Comparison of ENCODE assay signal across 36 cellular contexts in the genomic region with DNA sequence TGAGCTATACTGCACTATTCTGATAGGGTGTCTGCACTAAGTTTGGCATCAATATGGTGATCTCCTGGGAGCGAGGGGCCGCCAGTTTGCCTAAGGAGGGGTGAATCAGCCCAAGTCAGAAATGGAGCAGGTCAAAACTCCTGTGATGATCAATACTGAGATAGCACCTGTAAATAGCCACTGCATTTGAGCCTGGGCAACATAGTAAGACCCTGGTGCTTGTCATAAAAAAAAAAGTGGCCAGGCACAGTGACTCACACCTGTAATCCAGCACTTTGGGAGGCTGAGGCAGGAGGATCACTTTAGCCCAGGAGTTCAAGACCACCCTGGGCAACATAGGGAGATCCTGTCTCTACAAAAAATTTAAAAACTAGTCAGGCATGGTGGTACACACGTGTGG. TPM values are rescaled to one million over a fixed set of nuclear protein-coding genes. Genes with fewer than 3 reads are reported as not detected.
"Had no signal": no experiment of that assay in that cellular context is flagged by ENCODE, and none has a peak within 500 bp of the region (broad histone marks: within the 10 kb centered on the region; RNA-seq: fewer than 3 reads in every experiment).

No MANE protein-coding gene starts in this region.

- DNase-seq: activated effector memory CD4-positive, alpha-beta T cell treated with Interleukin-2 at 50 U/mL for 16 hours; activated gamma-delta T cell; activated gamma-delta T cell treated with Interleukin-2 at 50 U/mL for 16 hours; activated naive CD4-positive, alpha-beta T cell; activated naive CD4-positive, alpha-beta T cell treated with anti-CD3 and anti-CD28 coated beads for 36 hours; activated naive CD4-positive, alpha-beta T cell treated with anti-CD3 and anti-CD28 coated beads, Interleukin-2, amount 10 ng/mL, durations not matched to agents 7 days and 5 days; activated naive CD4-positive, alpha-beta T cell treated with anti-CD3 and anti-CD28 coated beads, Interleukin-2, amount 50 U/mL, for 16 hours; activated naive CD4-positive, alpha-beta T cell treated with Interleukin-2 at 50 U/mL for 16 hours; activated naive CD8-positive, alpha-beta T cell treated with anti-CD3 and anti-CD28 coated beads for 36 hours; activated naive CD8-positive, alpha-beta T cell treated with anti-CD3 and anti-CD28 coated beads, Interleukin-2, amount 10 ng/mL, durations not matched to agents 7 days and 5 days; activated naive CD8-positive, alpha-beta T cell treated with anti-CD3 and anti-CD28 coated beads, Interleukin-2, amount 50 U/mL, for 24 hours; activated T-cell treated with anti-CD3 and anti-CD28 coated beads, Interleukin-2, amount 50 U/mL, for 1 hour; activated T-cell treated with anti-CD3 and anti-CD28 coated beads, Interleukin-2, amount 50 U/mL, for 24 hours; activated T-cell treated with anti-CD3 and anti-CD28 coated beads, Interleukin-2, amount 50 U/mL, for 4 hours; activated T-cell treated with anti-CD3 and anti-CD28 coated beads, Interleukin-2, amount 50 U/mL, for 48 hours; activated T-cell treated with anti-CD3 and anti-CD28 coated beads, Interleukin-2, amount 50 U/mL, for 72 hours; adrenal gland; amniotic stem cell; amygdala; anterior cingulate cortex; aorta; body of pancreas; brain microvascular endothelial cell; caudate nucleus; central memory CD4-positive, alpha-beta T cell; cerebellar nuclear complex had no signal

- H3K4me3 ChIP-seq: adrenal gland, ascending aorta, body of pancreas, breast epithelium, cardiac muscle cell had no signal

- H3K36me3 ChIP-seq: adrenal gland, ascending aorta, brain microvascular endothelial cell, breast epithelium, cardiac muscle cell had no signal

- H3K27me3 ChIP-seq: adrenal gland, ascending aorta, body of pancreas, brain microvascular endothelial cell, breast epithelium, cardiac muscle cell had no signal

- FAIRE-seq: astrocyte, bronchial epithelial cell had no signal

- H3K9me3 ChIP-seq: adrenal gland, ascending aorta, body of pancreas, breast epithelium had no signal

- H3K4me1 ChIP-seq: adrenal gland, ascending aorta, body of pancreas, breast epithelium had no signal

- ATAC-seq: activated naive CD4-positive, alpha-beta T cell treated with anti-CD3 and anti-CD28 coated beads, Interleukin-2, amount 50 U/mL, for 72 hours; activated naive CD8-positive, alpha-beta T cell treated with anti-CD3 and anti-CD28 coated beads, Interleukin-2, amount 50 U/mL, for 24 hours; activated T-cell treated with anti-CD3 and anti-CD28 coated beads, Interleukin-2, amount 50 U/mL, for 4 hours; activated T-cell treated with anti-CD3 and anti-CD28 coated beads, Interleukin-2, amount 50 U/mL, for 72 hours; activated T-helper 17 cell treated with anti-CD3 and anti-CD28 coated beads, Interleukin-2, amount 50 U/mL, for 72 hours; body of pancreas had no signal

- H3K27ac ChIP-seq: adrenal gland, ascending aorta, body of pancreas, brain microvascular endothelial cell, breast epithelium, cardiac muscle cell had no signal

RNA-seq across cellular contexts. Expression of a gene that starts 48.1 kb away (rescaled TPM):
- total RNA-seq: cardiac septum, cerebellum, chondrocyte had no signal
